19 cellular contexts compared by ENCODE assay signal in genomic region chr17:82659886-82660285, GRCh38. TPM values are rescaled to one million over a fixed set of nuclear protein-coding genes. Genes with fewer than 3 reads are reported as not detected.
DNase-seq lines count a peak whose midpoint lies in the region; ATAC-seq, FAIRE-seq and TF ChIP-seq lines count a peak whose summit lies in the region.
"Had no signal": no experiment of that assay in that cellular context is flagged by ENCODE, and none has a peak within 500 bp of the region (broad histone marks: within the 10 kb centered on the region; RNA-seq: fewer than 3 reads in every experiment).

No MANE protein-coding gene starts in this region.

- H3K23ac ChIP-seq in H9 (ENCODE audit: insufficient read length, low read depth, low read length) (no peak overlapping the region), H1 (ENCODE audit: insufficient read length) (no peak overlapping the region)

- H3K4me1 ChIP-seq in H9 (ENCODE audit: insufficient read depth, low read length) (no peaks in the 10 kb centered on the region), H1 (replicated peaks in 1 of 4; ENCODE audit: control insufficient read depth in 3 of 4, insufficient read depth in 4 of 4, low read length in 3 of 4) (no peaks in the 10 kb centered on the region), osteoblast (ENCODE audit: insufficient read depth, low read length) (no peaks in the 10 kb centered on the region)

- ATAC-seq in WTC11 (no peak), HG02763 (IDR thresholded peaks at IDR 0.05; ENCODE audit: unreplicated experiment) (no peak)

- WGBS in H9 (ENCODE audit: extremely low coverage, insufficient read length, low lambda C conversion rate) = no CpG with 5 or more reads among the region's 15 CpGs
- WGBS in H1 (ENCODE audit: extremely low coverage in 1 of 2, insufficient coverage in 1 of 2, insufficient read length in 1 of 2, insufficient replicate concordance in 2 of 2, low coverage in 1 of 2, low lambda C conversion rate in 2 of 2, missing lambda C conversion rate in 1 of 2), 2 experiments = 90% methylated on average over 15 of the region's 15 CpGs; no CpG with 5 or more reads in 1 of the 2 experiments

- H3K36me3 ChIP-seq in H1 (ENCODE audit: control insufficient read depth in 2 of 4, insufficient read depth in 4 of 4, low read length in 3 of 4) (no peaks in the 10 kb centered on the region; a peak in 1 of 8 replicates), osteoblast (ENCODE audit: insufficient read depth, low read length) (no peaks in the 10 kb centered on the region)
- H3K36me3 ChIP-seq: BE2C had no signal

- peak overlapping the region; percentile 11 for H4K5ac ChIP-seq in H9 (ENCODE audit: insufficient read length, low read depth, low read length)
- no peak overlapping the region for H4K5ac ChIP-seq in H1 (ENCODE audit: insufficient read length, low read depth, low read length)

- H3K23me2 ChIP-seq in H9 (ENCODE audit: insufficient read length, low read depth, low read length, poor library complexity, severe bottlenecking) (no peaks in the 10 kb centered on the region), H1 (ENCODE audit: low read depth, low read length) (no peaks in the 10 kb centered on the region)

- no peak for DNase-seq in H9
- no peak for DNase-seq in WTC11 (ENCODE audit: low spot score)
- no peak for DNase-seq in H1 (ENCODE audit: low read depth in 1 of 2, low spot score in 2 of 2)
- peak; percentile 35 for DNase-seq in osteoblast (ENCODE audit: insufficient read length, low spot score, missing footprints)
- DNase-seq in putamen (ENCODE audit: low spot score) = no peak
- DNase-seq in NCI-H510A treated with DMSO at 0.1 percent for 48 hours (lab: John Stamatoyannopoulos, UW) = no peak
- no peak for DNase-seq in AG08395 (ENCODE audit: low spot score)
- DNase-seq: 8988T; BE2C; CD4-positive, alpha-beta memory T cell; COR-L47; DND-41; GDM1; GOT3; HCEC 1CT; Karpas-422 had no signal

- no peak overlapping the region for H3K4me3 ChIP-seq in H1 (ENCODE audit: extremely low read depth in 1 of 4, insufficient read depth in 2 of 4, low read depth in 3 of 4, low read length in 4 of 4)
- no peak overlapping the region for H3K4me3 ChIP-seq in osteoblast (ENCODE audit: insufficient read depth, low read length)

- POLR2A ChIA-PET in WTC11 (lab: Charles Lee) = no interaction called here
- POLR2A ChIA-PET in H1 (lab: Charles Lee; ENCODE audit: partially characterized antibody) = interaction anchor here (1.0 kb wide), 1 partner anchor 23 kb away, joined by 3 read pairs; no protein-coding TSS in a partner anchor

- H3K4me2 ChIP-seq in H9 (ENCODE audit: insufficient read depth, insufficient read length, low read length) (no peak overlapping the region), H1 (ENCODE audit: insufficient read depth in 1 of 2, low read depth in 2 of 2, low read length in 2 of 2) (no peak overlapping the region), osteoblast (ENCODE audit: insufficient read depth, low read length) (no peak overlapping the region)

- H4K20me1 ChIP-seq in H9 (ENCODE audit: control insufficient read depth, insufficient read depth, insufficient read length) = no peaks in the 10 kb centered on the region
- H4K20me1 ChIP-seq in H1 (replicated peaks in 1 of 2; ENCODE audit: control insufficient read depth in 1 of 2, insufficient read depth in 2 of 2, low read length in 2 of 2) = peaks cover 0 to 9% of the 10 kb centered on the region in 2 experiments
- H4K20me1 ChIP-seq in osteoblast (ENCODE audit: insufficient read depth, low read length) = no peaks in the 10 kb centered on the region

- H3K79me2 ChIP-seq in H9 (ENCODE audit: insufficient read depth, low read length) (no peaks in the 10 kb centered on the region), H1 (ENCODE audit: control insufficient read depth in 1 of 2, insufficient read depth in 2 of 2, low read length in 2 of 2) (no peaks in the 10 kb centered on the region), osteoblast (ENCODE audit: insufficient read depth, low read length) (no peaks in the 10 kb centered on the region)

- H3K27me3 Mint-ChIP-seq in H9 (ENCODE audit: low read depth) (no peaks in the 10 kb centered on the region), WTC11 (ENCODE audit: low read depth) (no peaks in the 10 kb centered on the region)
- H3K27me3 Mint-ChIP-seq: CD4-positive, alpha-beta memory T cell had no signal

- H2BK15ac ChIP-seq in H9 (ENCODE audit: low read depth, low read length) = no peak overlapping the region
- peak overlapping the region; percentile 14; the same call in 1 of the 2 replicates for H2BK15ac ChIP-seq in H1 (ENCODE audit: low read length)

- peaks cover under 1 to 1% of the 10 kb centered on the region in 2 experiments; a peak in 3 of 4 replicates for H3K4me1 Mint-ChIP-seq in H9
- H3K4me1 Mint-ChIP-seq in WTC11 = no peaks in the 10 kb centered on the region
- H3K4me1 Mint-ChIP-seq: CD4-positive, alpha-beta memory T cell had no signal

- H4K91ac ChIP-seq in H9 (ENCODE audit: insufficient read length, low read depth, low read length) = no peak overlapping the region
- peak overlapping the region; percentile 29 for H4K91ac ChIP-seq in H1 (replicated peaks; ENCODE audit: insufficient read length, low read length)

- no peak overlapping the region for H2BK5ac ChIP-seq in H9 (ENCODE audit: insufficient read length, low read length)
- peak overlapping the region; percentile 28; the same call in 1 of the 2 replicates for H2BK5ac ChIP-seq in H1 (ENCODE audit: low read depth, low read length)

- H3K9me3 Mint-ChIP-seq in H9 (peaks cover 0 to 8% of the 10 kb centered on the region in 2 experiments; a peak in 1 of 5 replicates), WTC11 (peaks cover 10% of the 10 kb centered on the region)
- H3K9me3 Mint-ChIP-seq: CD4-positive, alpha-beta memory T cell had no signal

- H3K56ac ChIP-seq in H9 (ENCODE audit: insufficient read length, low read depth, low read length) (no peak overlapping the region), H1 (replicated peaks; ENCODE audit: insufficient read length, low read depth, low read length) (no peak overlapping the region)

- TF ChIP-seq EP300 in H1 (IDR thresholded peaks at IDR 0.05; ENCODE audit: borderline replicate concordance in 1 of 2, low read depth in 2 of 2, low read length in 2 of 2) = no peak

- no peak overlapping the region for H2AK5ac ChIP-seq in H9 (ENCODE audit: insufficient read length, low read length)
- peak overlapping the region; percentile 11; the same call in 1 of the 2 replicates for H2AK5ac ChIP-seq in H1 (ENCODE audit: low read depth, low read length)

- H4K8ac ChIP-seq in H9 (replicated peaks; ENCODE audit: insufficient read length, low read depth, low read length) = peak overlapping the region; percentile 17
- H4K8ac ChIP-seq in H1 (ENCODE audit: extremely low read depth, insufficient read depth, low read length) = no peak overlapping the region; the same call in 1 of the 2 replicates

- H3K9ac ChIP-seq in H9 (ENCODE audit: extremely low read depth, insufficient read length, low read length) = no peak overlapping the region
- no peak overlapping the region for H3K9ac ChIP-seq in H1 (replicated peaks in 1 of 4; ENCODE audit: extremely low read depth in 1 of 4, low read depth in 3 of 4, low read length in 3 of 4)

- H2BK12ac ChIP-seq in H9 (ENCODE audit: insufficient read length, low read depth, low read length) (no peak overlapping the region), H1 (ENCODE audit: low read depth, low read length) (no peak overlapping the region; the same call in 1 of the 2 replicates)

- H3K9me3 ChIP-seq in H9 (ENCODE audit: control insufficient read depth, low read depth, low read length) (no peaks in the 10 kb centered on the region), H1 (ENCODE audit: insufficient read depth in 2 of 2, low read depth in 1 of 2, low read length in 1 of 2) (peaks cover 0 to 4% of the 10 kb centered on the region in 2 experiments; a peak in 1 of 4 replicates), osteoblast (ENCODE audit: low read depth, low read length) (no peaks in the 10 kb centered on the region)
- H3K9me3 ChIP-seq: BE2C had no signal

- H3K36me3 Mint-ChIP-seq in H9 (ENCODE audit: insufficient read depth in 1 of 3, low read depth in 3 of 3) (no peaks in the 10 kb centered on the region; a peak in 1 of 7 replicates), WTC11 (no peaks in the 10 kb centered on the region; the same call in 1 of the 2 replicates)

- TF ChIP-seq RAD21 in H1 (IDR thresholded peaks at IDR 0.05 in 1 of 2, conservative IDR thresholded peaks at IDR 0.05 in 1 of 2; ENCODE audit: low read depth in 2 of 2, low read length in 2 of 2) = no peak

- H3K14ac ChIP-seq in H9 (ENCODE audit: insufficient read depth, low read length) (no peak overlapping the region), H1 (ENCODE audit: insufficient read length) (no peak overlapping the region)

- no peak overlapping the region for H3K4ac ChIP-seq in H9 (ENCODE audit: low read depth, low read length)
- H3K4ac ChIP-seq in H1 (replicated peaks; ENCODE audit: insufficient read length, low read depth, low read length) = peak overlapping the region; percentile 73

- H3K27ac Mint-ChIP-seq in H9 (0 out of 7 replicates have a peak overlapping the region, but pooled peaks of 1 of the 3 experiments have one; percentile 55), WTC11 (peak overlapping the region; percentile 60; the same call in 1 of the 2 replicates)

- CTCF ChIA-PET in WTC11 (lab: Charles Lee) = no interaction called here
- CTCF ChIA-PET in H1 (lab: Charles Lee; ENCODE audit: partially characterized antibody) = interaction anchor here (1.3 kb wide), 1 partner anchor 8 kb away, joined by 6 read pairs; no protein-coding TSS in a partner anchor

- TF ChIP-seq POLR2A in H1 (IDR thresholded peaks at IDR 0.05; ENCODE audit: control extremely low read depth in 1 of 2, low read depth in 2 of 2, low read length in 2 of 2) = no peak

- H2AFZ ChIP-seq in H9 (ENCODE audit: low read length) = no peak overlapping the region
- H2AFZ ChIP-seq in H1 (ENCODE audit: low read length) = no peak overlapping the region
- H2AFZ ChIP-seq in osteoblast (ENCODE audit: low read length) = no peak overlapping the region

- H2BK20ac ChIP-seq in H9 (ENCODE audit: low read depth, low read length, poor library complexity, severe bottlenecking) = no peak overlapping the region
- H2BK20ac ChIP-seq in H1 (ENCODE audit: low read length) = no peak overlapping the region

- no peak overlapping the region for H3K18ac ChIP-seq in H9 (ENCODE audit: insufficient read length, low read depth, low read length)
- H3K18ac ChIP-seq in H1 (ENCODE audit: extremely low read depth, low read length) = no peak overlapping the region

- H3K27me3 ChIP-seq in H9 (ENCODE audit: insufficient read depth, low read length) = no peaks in the 10 kb centered on the region
- H3K27me3 ChIP-seq in H1 (replicated peaks in 1 of 4; ENCODE audit: control insufficient read depth in 3 of 4, extremely low read depth in 1 of 4, insufficient read depth in 3 of 4, low read length in 3 of 4) = no peaks in the 10 kb centered on the region
- no peaks in the 10 kb centered on the region for H3K27me3 ChIP-seq in osteoblast (ENCODE audit: insufficient read depth, low read length)
- H3K27me3 ChIP-seq: BE2C had no signal

- TF ChIP-seq CTCF in H9 (conservative IDR thresholded peaks at IDR 0.05) = no peak
- no peak for TF ChIP-seq CTCF in WTC11 (IDR thresholded peaks at IDR 0.05)
- TF ChIP-seq CTCF in H1 (IDR thresholded peaks at IDR 0.05; ENCODE audit: control extremely low read depth in 1 of 3, insufficient read depth in 1 of 3, low read depth in 1 of 3, low read length in 3 of 3) = no peak
- no peak for TF ChIP-seq CTCF in osteoblast (IDR thresholded peaks at IDR 0.05; ENCODE audit: extremely low read depth, low read depth, low read length)

- H3K4me3 Mint-ChIP-seq in H9 (no peak overlapping the region), WTC11 (no peak overlapping the region)
- H3K4me3 Mint-ChIP-seq: CD4-positive, alpha-beta memory T cell had no signal

- H3T11ph ChIP-seq in H9 (ENCODE audit: low read length) = no peak overlapping the region

- H3K27ac ChIP-seq in H9 (ENCODE audit: insufficient read length, low read depth, low read length) (no peak overlapping the region), H1 (ENCODE audit: low read depth, low read length) (no peak overlapping the region), osteoblast (ENCODE audit: low read depth, low read length) (no peak overlapping the region)
- H3K27ac ChIP-seq: C4-2B had no signal

- H3K79me1 ChIP-seq in H9 (ENCODE audit: insufficient read depth, low read depth, low read length, poor library complexity, severe bottlenecking) (no peaks in the 10 kb centered on the region), H1 (ENCODE audit: low read depth, low read length) (no peaks in the 10 kb centered on the region)

- H2BK120ac ChIP-seq in H9 (ENCODE audit: low read depth, low read length, poor library complexity, severe bottlenecking) (no peak overlapping the region), H1 (replicated peaks; ENCODE audit: low read depth, low read length) (no peak overlapping the region)

- FAIRE-seq in H1 (lab: Jason Lieb, UNC) = no peak
- FAIRE-seq: D721Med had no signal

RNA-seq across cellular contexts. Expression of gene WDR45B, which starts 11.6 kb away (rescaled TPM):
- 105 and 110 TPM in 2 replicates for total RNA-seq in H9 (2021)
- 87.1 to 96.5 TPM (median 89.1 TPM) in 3 replicates for total RNA-seq in WTC11 (2021)
- 82.0 and 88.8 TPM in 2 replicates for total RNA-seq in H1 (2021; fragmentation: NEBNext Ultra II Directional; extraction: Animal tissue kit (Norgen Biotek cat#: 25700))
- polyA plus RNA-seq in H1 (2011; rRNA removed) = 100 and 101 TPM in 2 replicates
- 110 TPM for polyA plus RNA-seq in H1 (2011; cell fraction: cytosol; rRNA removed)
- 107 TPM for polyA plus RNA-seq in H1 (2011; cell fraction: nucleus; rRNA removed)
- 81.1 to 86.2 TPM (median 86.2 TPM) in 4 replicates for polyA plus RNA-seq in H1 (2012, experiment 1 of 2)
- 57.9 TPM for polyA plus RNA-seq in H1 (2012, experiment 2 of 2)
- 70.1 TPM for polyA plus RNA-seq in H1 (2013, experiment 1 of 2)
- polyA plus RNA-seq in H1 (2013, experiment 2 of 2) = 72.8 TPM
- 93.1 and 96.5 TPM in 2 replicates for polyA minus RNA-seq in H1 (2011; rRNA and poly(A)+ RNA removed)
- 50.5 TPM for polyA minus RNA-seq in H1 (2011; cell fraction: cytosol; rRNA and poly(A)+ RNA removed)
- polyA minus RNA-seq in H1 (2011; cell fraction: nucleus; rRNA and poly(A)+ RNA removed) = 34.8 TPM
- total RNA-seq in osteoblast = 66.2 and 66.3 TPM in 2 replicates

RNA-seq across cellular contexts. Expression of gene RAB40B, which starts 38.6 kb away (rescaled TPM):
- total RNA-seq in H9 (2021) = 3.5 and 5.1 TPM in 2 replicates
- 2.7 to 4.4 TPM (median 3.1 TPM) in 3 replicates for total RNA-seq in WTC11 (2021)
- 3.1 and 3.3 TPM in 2 replicates for total RNA-seq in H1 (2021; fragmentation: NEBNext Ultra II Directional; extraction: Animal tissue kit (Norgen Biotek cat#: 25700))
- 4.6 and 7.1 TPM in 2 replicates for polyA plus RNA-seq in H1 (2011; rRNA removed)
- 2.9 TPM for polyA plus RNA-seq in H1 (2011; cell fraction: cytosol; rRNA removed)
- 5.8 TPM for polyA plus RNA-seq in H1 (2011; cell fraction: nucleus; rRNA removed)
- polyA plus RNA-seq in H1 (2012, experiment 1 of 2) = 4.1 to 5.9 TPM (median 4.3 TPM) in 4 replicates
- 13.5 TPM for polyA plus RNA-seq in H1 (2012, experiment 2 of 2)
- polyA plus RNA-seq in H1 (2013, experiment 1 of 2) = 2.4 TPM
- polyA plus RNA-seq in H1 (2013, experiment 2 of 2) = 3.6 TPM
- polyA minus RNA-seq in H1 (2011; rRNA and poly(A)+ RNA removed) = 0.95 and 1.5 TPM in 2 replicates
- polyA minus RNA-seq in H1 (2011; cell fraction: cytosol; rRNA and poly(A)+ RNA removed) = 1.1 TPM
- 1.8 TPM for polyA minus RNA-seq in H1 (2011; cell fraction: nucleus; rRNA and poly(A)+ RNA removed)
- total RNA-seq in osteoblast = 8.3 and 9.1 TPM in 2 replicates

RNA-seq across cellular contexts. Expression of gene FN3KRP, which starts 56.6 kb away (rescaled TPM):
- total RNA-seq in H9 (2021) (31.9 and 32.9 TPM in 2 replicates), WTC11 (2021) (19.7 to 24.4 TPM (median 23.2 TPM) in 3 replicates), osteoblast (10.1 and 13.8 TPM in 2 replicates)
- 21.4 and 23.3 TPM in 2 replicates for total RNA-seq in H1 (2021; fragmentation: NEBNext Ultra II Directional; extraction: Animal tissue kit (Norgen Biotek cat#: 25700))
- polyA plus RNA-seq in H1 (2011; rRNA removed) = 17.1 and 18.1 TPM in 2 replicates
- 17.3 TPM for polyA plus RNA-seq in H1 (2011; cell fraction: cytosol; rRNA removed)
- polyA plus RNA-seq in H1 (2011; cell fraction: nucleus; rRNA removed) = 19.5 TPM
- polyA plus RNA-seq in H1 (2012, experiment 1 of 2) = 29.8 to 30.3 TPM (median 30.2 TPM) in 4 replicates
- 18.4 TPM for polyA plus RNA-seq in H1 (2012, experiment 2 of 2)
- 13.8 TPM for polyA plus RNA-seq in H1 (2013, experiment 1 of 2)
- 13.2 TPM for polyA plus RNA-seq in H1 (2013, experiment 2 of 2)
- 10.1 and 10.7 TPM in 2 replicates for polyA minus RNA-seq in H1 (2011; rRNA and poly(A)+ RNA removed)
- polyA minus RNA-seq in H1 (2011; cell fraction: cytosol; rRNA and poly(A)+ RNA removed) = 8.7 TPM
- 4.8 TPM for polyA minus RNA-seq in H1 (2011; cell fraction: nucleus; rRNA and poly(A)+ RNA removed)
